In genomic region chr14:32083315-32083624, GRCh38 we compare ENCODE assay signal across 20 cellular contexts.
"Had no signal": no experiment of that assay in that cellular context is flagged by ENCODE, and none has a peak within 500 bp of the region (broad histone marks: within the 10 kb centered on the region; RNA-seq: fewer than 3 reads in every experiment).

No MANE protein-coding gene starts in this region.

- H3K9me3 ChIP-seq: ascending aorta, testis, upper lobe of right lung had no signal

- DNase-seq: activated CD4-positive, alpha-beta T cell treated with anti-CD3 and anti-CD28 coated beads for 1 hour; activated CD8-positive, alpha-beta memory T cell treated with anti-CD3 and anti-CD28 coated beads for 24 hours; activated effector memory CD4-positive, alpha-beta T cell treated with anti-CD3 and anti-CD28 coated beads, Interleukin-2, amount 50 U/mL, for 16 hours; activated T-cell treated with anti-CD3 and anti-CD28 coated beads, Interleukin-2, amount 50 U/mL, for 72 hours; effector memory CD8-positive, alpha-beta T cell; foreskin fibroblast; hippocampal formation; islet precursor cell; mesendoderm; naive thymus-derived CD8-positive, alpha-beta T cell; stimulated activated CD4-positive, alpha-beta T cell treated with anti-CD3 and anti-CD28 coated beads, Interleukin-4, amount 100 ng/mL, for 4 hours; testis; upper lobe of right lung had no signal

- H3K36me3 Mint-ChIP-seq: activated naive CD4-positive, alpha-beta T cell treated with anti-CD3 and anti-CD28 coated beads, Interleukin-2, amount 50 U/mL, for 24 hours had no signal

- H3K27me3 ChIP-seq: ascending aorta, testis, upper lobe of right lung had no signal

- ATAC-seq: activated T-cell treated with anti-CD3 and anti-CD28 coated beads, Interleukin-2, amount 50 U/mL, for 72 hours; effector memory CD8-positive, alpha-beta T cell; naive thymus-derived CD8-positive, alpha-beta T cell; sciatic nerve; stimulated activated memory B cell treated with anti-CD40 and anti-IgM and Interleukin-4, amounts not matched to agents 10 μg/mL and 1 μg/mL and 100 μg/mL, for 72 hours had no signal

- H3K27ac ChIP-seq: ascending aorta, testis, upper lobe of right lung had no signal

- H3K4me3 ChIP-seq: ascending aorta, testis, upper lobe of right lung had no signal

- H3K4me3 Mint-ChIP-seq: activated naive CD4-positive, alpha-beta T cell treated with anti-CD3 and anti-CD28 coated beads, Interleukin-2, amount 50 U/mL, for 24 hours; activated T-cell treated with anti-CD3 and anti-CD28 coated beads, Interleukin-2, amount 50 U/mL, for 72 hours; dendritic cell treated with granulocyte-macrophage colony-stimulating factor and Interleukin-4, amounts not matched to agents 40 ng/mL and 50 ng/mL, for 4 days; effector memory CD8-positive, alpha-beta T cell; naive thymus-derived CD8-positive, alpha-beta T cell; stimulated activated memory B cell treated with anti-CD40 and anti-IgM and Interleukin-4, amounts not matched to agents 10 μg/mL and 1 μg/mL and 100 μg/mL, for 72 hours; T-helper 1 cell treated with Interleukin-12 subunit alpha and Interleukin-12 subunit beta and Interleukin-4 antibody, amounts not matched to agents 30 μg/mL and 1 μg/mL, for 36 hours had no signal

- H3K27me3 Mint-ChIP-seq: activated naive CD4-positive, alpha-beta T cell treated with anti-CD3 and anti-CD28 coated beads, Interleukin-2, amount 50 U/mL, for 24 hours; naive thymus-derived CD8-positive, alpha-beta T cell; stimulated activated memory B cell treated with anti-CD40 and anti-IgM and Interleukin-4, amounts not matched to agents 10 μg/mL and 1 μg/mL and 100 μg/mL, for 72 hours had no signal

- H3K27ac Mint-ChIP-seq: activated naive CD4-positive, alpha-beta T cell treated with anti-CD3 and anti-CD28 coated beads, Interleukin-2, amount 50 U/mL, for 24 hours; activated T-cell treated with anti-CD3 and anti-CD28 coated beads, Interleukin-2, amount 50 U/mL, for 72 hours; dendritic cell treated with granulocyte-macrophage colony-stimulating factor and Interleukin-4, amounts not matched to agents 40 ng/mL and 50 ng/mL, for 4 days; effector memory CD8-positive, alpha-beta T cell; stimulated activated memory B cell treated with anti-CD40 and anti-IgM and Interleukin-4, amounts not matched to agents 10 μg/mL and 1 μg/mL and 100 μg/mL, for 72 hours; T-helper 1 cell treated with Interleukin-12 subunit alpha and Interleukin-12 subunit beta and Interleukin-4 antibody, amounts not matched to agents 30 μg/mL and 1 μg/mL, for 36 hours had no signal

- H3K9me3 Mint-ChIP-seq: activated naive CD4-positive, alpha-beta T cell treated with anti-CD3 and anti-CD28 coated beads, Interleukin-2, amount 50 U/mL, for 24 hours; activated T-cell treated with anti-CD3 and anti-CD28 coated beads, Interleukin-2, amount 50 U/mL, for 72 hours; dendritic cell treated with granulocyte-macrophage colony-stimulating factor and Interleukin-4, amounts not matched to agents 40 ng/mL and 50 ng/mL, for 4 days; effector memory CD8-positive, alpha-beta T cell; naive thymus-derived CD8-positive, alpha-beta T cell; stimulated activated memory B cell treated with anti-CD40 and anti-IgM and Interleukin-4, amounts not matched to agents 10 μg/mL and 1 μg/mL and 100 μg/mL, for 72 hours; T-helper 1 cell treated with Interleukin-12 subunit alpha and Interleukin-12 subunit beta and Interleukin-4 antibody, amounts not matched to agents 30 μg/mL and 1 μg/mL, for 36 hours had no signal

- H3K36me3 ChIP-seq: ascending aorta, upper lobe of right lung had no signal

- FAIRE-seq: bronchial epithelial cell had no signal
